8 cellular contexts compared by ENCODE assay signal in genomic region chr17:7281074-7281952, GRCh38. TPM values are rescaled to one million over a fixed set of nuclear protein-coding genes. Genes with fewer than 3 reads are reported as not detected.
A peak's percentile ranks its signal among the peaks of the same experiment; 100 is the strongest.
DNase-seq lines count a peak whose midpoint lies in the region; ATAC-seq and TF ChIP-seq lines count a peak whose summit lies in the region.

TSS of gene SLC2A4 (plus strand) at chr17:7281718. CDS start at chr17:7281935, 217 bp downstream.

- POLR2A ChIA-PET in HEK293T (lab: Yijun Ruan, JAX), result interaction anchor here (0.5 to 2.4 kb wide), 9 partner anchors 15 to 279 kb away, joined by 3 to 9 read pairs (median 4); partner anchors contain the start of genes ACADVL, DLG4, GABARAP and NEURL4

- peak; percentile 6 for DNase-seq in DMS153 treated with DMSO at 0.1 percent for 48 hours (lab: John Stamatoyannopoulos, UW; ENCODE audit: unreplicated experiment)
- DNase-seq in HEK293T (ENCODE audit: extremely low spot score), result peak; percentile 99
- peak; percentile 81 to 88 for DNase-seq in NCI-H1930 (lab: John Stamatoyannopoulos, UW)
- peak; percentile 66 for DNase-seq in brain pericyte (ENCODE audit: low read depth, low spot score)
- DNase-seq in sigmoid colon, result peak; percentile 98

- no peak for ATAC-seq in GM21515 (IDR thresholded peaks at IDR 0.05; ENCODE audit: unreplicated experiment)

- TF ChIP-seq POLR2A in sigmoid colon (IDR thresholded peaks at IDR 0.05), result peak; percentile 68 to 85

- peak in 3 of 4 donors; percentile 18 to 62 (median 40) for TF ChIP-seq EP300 in sigmoid colon (IDR thresholded peaks at IDR 0.05)

- peaks cover 22 to 28% (median 23%) of the 10 kb centered on the region in 4 donors for H3K36me3 ChIP-seq in sigmoid colon

- peaks cover 0 to 51% (median 42%) of the 10 kb centered on the region in 4 donors for H3K4me1 ChIP-seq in sigmoid colon

- WGBS in sigmoid colon, 2 donors, result 0 to 1% methylated on average over 71 of the region's 71 CpGs

- no peaks in the 10 kb centered on the region for H3K9me3 ChIP-seq in sigmoid colon

- no peaks in the 10 kb centered on the region for H3K27me3 ChIP-seq in sigmoid colon

- intact Hi-C loops in sigmoid colon (cut with DNase I), result loop anchor here (2.0 kb wide), 2 partner anchors 29 to 71 kb away; partner anchors contain the start of genes ELP5 and KCTD11

- H3K4me3 ChIP-seq in iPS-11a (ENCODE audit: low read depth, low read length) (peak within 1 kb of the TSS; percentile 63), sigmoid colon (peak within 1 kb of the TSS; percentile 53 to 83 (median 68))

- CTCF ChIA-PET in HEK293T (lab: Yijun Ruan, JAX), result interaction anchor here (1.0 to 1.8 kb wide), 6 partner anchors 15 to 279 kb away, joined by 3 to 22 read pairs (median 4); partner anchors contain the start of gene CTDNEP1

- no peak for TF ChIP-seq CTCF in VCaP (conservative IDR thresholded peaks at IDR 0.05)
- TF ChIP-seq CTCF in sigmoid colon (IDR thresholded peaks at IDR 0.05), result peak in 1 of 4 experiments; percentile 13

- H3K27ac ChIP-seq in VCaP (peak within 1 kb of the TSS; percentile 45), sigmoid colon (peak within 1 kb of the TSS; percentile 93 to 98 (median 96))

TF ChIP-seq in HEK293T, 16 proteins besides CTCF, POLR2A, EP300 and RAD21:
- no peak for TF ChIP-seq BHLHE40 (IDR thresholded peaks at IDR 0.05; ENCODE audit: borderline replicate concordance)
- peak; percentile 42; the same call in 1 of the 2 replicates for TF ChIP-seq L3MBTL2 (conservative IDR thresholded peaks at IDR 0.05)

RNA-seq across cellular contexts. Expression of gene SLC2A4, which starts in this region (rescaled TPM):
- 100 to 1,000 TPM in 2 of 4 donors, 10 to 100 TPM in 2; 72.9 to 127 (median 94.7) TPM for total RNA-seq in sigmoid colon
- polyA plus RNA-seq in sigmoid colon, result 1 to 10 TPM in 2 of 3 donors, under 1 TPM in 1; 0.60 to 7.9 (median 2.8) TPM

Comparison
In these comparisons a context has a peak if more than half of its experiments do, and no peak if none do; other contexts are left out.
1. DNase-seq: peak in every context shown above with its lines; median percentile 99 in HEK293T; 98 in sigmoid colon; 84 in NCI-H1930; 66 in brain pericyte; 6 in DMS153 treated with DMSO at 0.1 percent for 48 hours.